In the genomic region with DNA sequence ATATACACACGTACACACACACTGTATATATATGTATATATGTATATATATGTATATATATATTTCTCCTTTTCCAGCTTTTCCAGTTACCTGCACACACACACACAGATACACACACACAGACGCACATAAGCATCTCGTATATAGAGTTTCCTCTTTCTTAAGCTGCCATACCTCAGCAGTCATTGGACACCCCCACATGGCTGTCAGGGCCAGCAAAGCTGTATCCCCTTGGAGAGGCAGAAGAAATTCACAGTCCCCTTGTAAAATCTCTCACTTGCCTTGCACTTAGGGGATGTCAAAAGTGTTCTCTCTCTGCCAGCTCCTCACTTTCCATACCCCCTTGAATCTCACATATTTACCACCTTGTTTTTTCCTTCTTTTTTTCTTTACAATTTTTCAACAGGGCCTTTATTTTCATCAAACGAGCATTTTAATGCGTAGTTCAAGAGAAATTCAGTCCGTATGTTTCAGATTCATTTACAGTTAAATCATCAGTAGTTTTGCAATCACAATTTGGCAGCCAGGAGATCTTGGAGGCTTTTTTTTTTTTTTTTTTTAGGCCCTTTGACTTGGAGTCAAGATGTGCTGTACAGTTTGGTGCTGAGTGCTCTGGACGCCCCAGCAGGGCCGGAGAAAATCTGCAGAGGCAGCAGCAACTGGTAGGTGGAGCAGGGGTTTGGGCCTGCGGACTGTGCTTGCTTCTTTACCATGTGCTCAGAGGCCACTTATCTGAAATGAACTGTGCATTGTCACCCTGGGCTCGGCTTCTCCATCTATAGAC, we compare ENCODE assay signal across 16 cellular contexts.
DNase-seq lines count a peak whose midpoint lies in the region; ATAC-seq and TF ChIP-seq lines count a peak whose summit lies in the region.
"Had no signal": no experiment of that assay in that cellular context is flagged by ENCODE, and none has a peak within 500 bp of the region (broad histone marks: within the 10 kb centered on the region; RNA-seq: fewer than 3 reads in every experiment).

No MANE protein-coding gene starts in this region.

- no peak overlapping the region for H3K9ac ChIP-seq in mammary epithelial cell (ENCODE audit: insufficient read depth, low read length)
- H3K9ac ChIP-seq: parathyroid adenoma had no signal

- intact Hi-C loops in mammary epithelial cell (cut with micrococcal nuclease): loop anchor here (5.0 kb wide), 1 partner anchor 538 kb away; no protein-coding TSS in a partner anchor
- intact Hi-C loops in activated T-helper 2 cell treated with anti-CD3 and anti-CD28 coated beads, Interferon-gamma antibody, Interleukin-2, Interleukin-4, amounts not matched to agents 10 μg/mL and 5 μg/mL and 100 μg/mL, durations not matched to agents 14 hours and 24 hours and 36 hours (cut with micrococcal nuclease): no loop called here

- peak; percentile 38 for DNase-seq in H4 (ENCODE audit: low spot score)
- peak; percentile 70 for DNase-seq in mammary epithelial cell
- peak; percentile 28 for DNase-seq in hepatocyte (ENCODE audit: low spot score)
- no peak for DNase-seq in thoracic aorta (ENCODE audit: low spot score)
- no peak for DNase-seq in glutamatergic neuron
- no peak for DNase-seq in NCI-H1105 (lab: John Stamatoyannopoulos, UW)
- no peak for DNase-seq in activated T-helper 2 cell treated with anti-CD3 and anti-CD28 coated beads, Interferon-gamma antibody, Interleukin-2, Interleukin-4, amounts not matched to agents 10 μg/mL and 5 μg/mL and 100 μg/mL, durations not matched to agents 14 hours and 24 hours and 36 hours (ENCODE audit: low spot score)
- no peak for DNase-seq in COLO668 (lab: John Stamatoyannopoulos, UW; ENCODE audit: unreplicated experiment)
- DNase-seq: activated CD4-positive, alpha-beta T cell treated with anti-CD3 and anti-CD28 coated beads, Interleukin-2, amount 50 U/mL, for 1 hour; activated naive CD4-positive, alpha-beta T cell treated with anti-CD3 and anti-CD28 coated beads for 36 hours; DMS 273 treated with DMSO at 0.1 percent for 48 hours; endodermal cell; KBM-7; NCI-H446 had no signal

- no TSS peak for BruUV-seq in mammary epithelial cell (replicated peaks; lab: Mats Ljungman, UMichigan)

- H3K79me2 ChIP-seq in mammary epithelial cell (ENCODE audit: insufficient read depth, low read length) (no peaks in the 10 kb centered on the region), hepatocyte (no peaks in the 10 kb centered on the region)
- H3K79me2 ChIP-seq: parathyroid adenoma had no signal

- H2AFZ ChIP-seq in mammary epithelial cell (ENCODE audit: low read depth, low read length) (no peak overlapping the region), hepatocyte (no peak overlapping the region)
- H2AFZ ChIP-seq: parathyroid adenoma had no signal

- H3K4me1 Mint-ChIP-seq in glutamatergic neuron (ENCODE audit: low read depth, unreplicated experiment): peaks cover 5% of the 10 kb centered on the region
- no peaks in the 10 kb centered on the region for H3K4me1 Mint-ChIP-seq in activated T-helper 2 cell treated with anti-CD3 and anti-CD28 coated beads, Interferon-gamma antibody, Interleukin-2, Interleukin-4, amounts not matched to agents 10 μg/mL and 5 μg/mL and 100 μg/mL, durations not matched to agents 14 hours and 24 hours and 36 hours (ENCODE audit: low read depth)
- H3K4me1 Mint-ChIP-seq: endodermal cell had no signal

- dilution Hi-C loops in mammary epithelial cell (cut with HindIII; ENCODE audit: low sequenced_read_pairs): no loop called here

- in situ Hi-C loops in mammary epithelial cell (cut with MboI; ENCODE audit: low sequenced_read_pairs in 2 of 2): no loop called here

- H3K9me2 ChIP-seq in hepatocyte (replicated peaks; ENCODE audit: insufficient read depth): no peaks in the 10 kb centered on the region

- no peak for ATAC-seq in thoracic aorta (ENCODE audit: insufficient number of reproducible peaks, low FRiP score, low read depth)

- peaks cover 2% of the 10 kb centered on the region for H3K27me3 Mint-ChIP-seq in glutamatergic neuron (ENCODE audit: unreplicated experiment)
- H3K27me3 Mint-ChIP-seq in activated T-helper 2 cell treated with anti-CD3 and anti-CD28 coated beads, Interferon-gamma antibody, Interleukin-2, Interleukin-4, amounts not matched to agents 10 μg/mL and 5 μg/mL and 100 μg/mL, durations not matched to agents 14 hours and 24 hours and 36 hours (ENCODE audit: low read depth): no peaks in the 10 kb centered on the region

- no peaks in the 10 kb centered on the region for H3K27me3 ChIP-seq in mammary epithelial cell (ENCODE audit: insufficient read depth, low read length)
- no peaks in the 10 kb centered on the region for H3K27me3 ChIP-seq in hepatocyte
- no peaks in the 10 kb centered on the region for H3K27me3 ChIP-seq in thoracic aorta (replicated peaks; ENCODE audit: insufficient read depth)

- CTCF ChIA-PET in mammary epithelial cell (lab: Charles Lee; ENCODE audit: low non-redundant PET): no interaction called here

- H3K4me1 ChIP-seq in mammary epithelial cell (ENCODE audit: insufficient read depth, low read length): peaks cover 45% of the 10 kb centered on the region
- H3K4me1 ChIP-seq in hepatocyte (ENCODE audit: insufficient read depth): peaks cover 46% of the 10 kb centered on the region
- H3K4me1 ChIP-seq in thoracic aorta (ENCODE audit: control insufficient read depth in 1 of 2, low read depth in 2 of 2): peaks cover 31 to 52% of the 10 kb centered on the region in 2 donors
- H3K4me1 ChIP-seq: parathyroid adenoma had no signal

- 52% methylated on average over 10 of the region's 10 CpGs for WGBS in mammary epithelial cell (ENCODE audit: low coverage, missing lambda C conversion rate)
- 87% methylated on average over 10 of the region's 10 CpGs for WGBS in hepatocyte (ENCODE audit: low lambda C conversion rate, missing lambda C conversion rate)

- H3K9me3 ChIP-seq in mammary epithelial cell (replicated peaks; ENCODE audit: insufficient read depth, low read length) (no peaks in the 10 kb centered on the region), hepatocyte (ENCODE audit: low read depth) (no peaks in the 10 kb centered on the region), thoracic aorta (no peaks in the 10 kb centered on the region)

- H3K9me3 Mint-ChIP-seq in glutamatergic neuron (ENCODE audit: unreplicated experiment): peaks cover 2% of the 10 kb centered on the region
- H3K9me3 Mint-ChIP-seq in activated T-helper 2 cell treated with anti-CD3 and anti-CD28 coated beads, Interferon-gamma antibody, Interleukin-2, Interleukin-4, amounts not matched to agents 10 μg/mL and 5 μg/mL and 100 μg/mL, durations not matched to agents 14 hours and 24 hours and 36 hours: no peaks in the 10 kb centered on the region
- H3K9me3 Mint-ChIP-seq: activated naive CD4-positive, alpha-beta T cell treated with anti-CD3 and anti-CD28 coated beads for 36 hours; endodermal cell had no signal

- no peak overlapping the region for H3K27ac Mint-ChIP-seq in glutamatergic neuron (ENCODE audit: unreplicated experiment)
- H3K27ac Mint-ChIP-seq in activated T-helper 2 cell treated with anti-CD3 and anti-CD28 coated beads, Interferon-gamma antibody, Interleukin-2, Interleukin-4, amounts not matched to agents 10 μg/mL and 5 μg/mL and 100 μg/mL, durations not matched to agents 14 hours and 24 hours and 36 hours: no peak overlapping the region
- H3K27ac Mint-ChIP-seq: activated naive CD4-positive, alpha-beta T cell treated with anti-CD3 and anti-CD28 coated beads for 36 hours; endodermal cell had no signal

- no peak overlapping the region for H3K27ac ChIP-seq in mammary epithelial cell (ENCODE audit: insufficient read depth, low read depth, low read length)
- H3K27ac ChIP-seq in hepatocyte: peak overlapping the region; percentile 54
- H3K27ac ChIP-seq in thoracic aorta: peak overlapping the region; percentile 73 to 77
- H3K27ac ChIP-seq: parathyroid adenoma, SK-N-MC had no signal

- TF ChIP-seq CTCF in mammary epithelial cell (conservative IDR thresholded peaks at IDR 0.05 in 1 of 2, IDR thresholded peaks at IDR 0.05 in 1 of 2; ENCODE audit: extremely low read depth in 1 of 2, insufficient read depth in 1 of 2, low read depth in 1 of 2, low read length in 2 of 2) (no peak), hepatocyte (IDR thresholded peaks at IDR 0.05; ENCODE audit: poor library complexity) (no peak), thoracic aorta (IDR thresholded peaks at IDR 0.05) (no peak), glutamatergic neuron (IDR thresholded peaks at IDR 0.05; ENCODE audit: partially characterized antibody, unreplicated experiment) (no peak)

- H3K4me2 ChIP-seq in mammary epithelial cell (ENCODE audit: insufficient read depth, low read depth, low read length): peak overlapping the region; percentile 61
- no peak overlapping the region for H3K4me2 ChIP-seq in hepatocyte

- H3K4me3 Mint-ChIP-seq in glutamatergic neuron (ENCODE audit: unreplicated experiment): no peak overlapping the region
- H3K4me3 Mint-ChIP-seq in activated T-helper 2 cell treated with anti-CD3 and anti-CD28 coated beads, Interferon-gamma antibody, Interleukin-2, Interleukin-4, amounts not matched to agents 10 μg/mL and 5 μg/mL and 100 μg/mL, durations not matched to agents 14 hours and 24 hours and 36 hours (ENCODE audit: low read depth): no peak overlapping the region
- H3K4me3 Mint-ChIP-seq: activated naive CD4-positive, alpha-beta T cell treated with anti-CD3 and anti-CD28 coated beads for 36 hours; endodermal cell had no signal

- no peaks in the 10 kb centered on the region for H4K20me1 ChIP-seq in mammary epithelial cell (ENCODE audit: insufficient read depth, low read length)
- H4K20me1 ChIP-seq in hepatocyte (ENCODE audit: insufficient read depth, poor library complexity, severe bottlenecking): no peaks in the 10 kb centered on the region

- H3K4me3 ChIP-seq in mammary epithelial cell (replicated peaks in 1 of 3; ENCODE audit: insufficient read depth in 1 of 3, low read depth in 2 of 3, low read length in 3 of 3) (no peak overlapping the region), hepatocyte (no peak overlapping the region), thoracic aorta (no peak overlapping the region)
- H3K4me3 ChIP-seq: SK-N-MC had no signal

- H3K36me3 ChIP-seq in mammary epithelial cell (ENCODE audit: insufficient read depth, low read length) (no peaks in the 10 kb centered on the region), hepatocyte (replicated peaks; ENCODE audit: insufficient read depth, low read depth) (no peaks in the 10 kb centered on the region), thoracic aorta (no peaks in the 10 kb centered on the region)

- no peaks in the 10 kb centered on the region for H3K36me3 Mint-ChIP-seq in glutamatergic neuron (ENCODE audit: unreplicated experiment)
- H3K36me3 Mint-ChIP-seq in activated T-helper 2 cell treated with anti-CD3 and anti-CD28 coated beads, Interferon-gamma antibody, Interleukin-2, Interleukin-4, amounts not matched to agents 10 μg/mL and 5 μg/mL and 100 μg/mL, durations not matched to agents 14 hours and 24 hours and 36 hours (ENCODE audit: low read depth): no peaks in the 10 kb centered on the region

Comparison
In these comparisons a context has a peak if more than half of its experiments do, and no peak if none do; other contexts are left out.
1. DNase-seq: peak in H4 (single experiment), mammary epithelial cell (single experiment) and hepatocyte (single experiment); none in thoracic aorta (single experiment), glutamatergic neuron (single experiment), NCI-H1105 (single experiment), activated T-helper 2 cell treated with anti-CD3 and anti-CD28 coated beads, Interferon-gamma antibody, Interleukin-2, Interleukin-4, amounts not matched to agents 10 μg/mL and 5 μg/mL and 100 μg/mL, durations not matched to agents 14 hours and 24 hours and 36 hours (single experiment) and COLO668 (single experiment).